ENCODE assay signal across 11 cellular contexts in the genomic region with DNA sequence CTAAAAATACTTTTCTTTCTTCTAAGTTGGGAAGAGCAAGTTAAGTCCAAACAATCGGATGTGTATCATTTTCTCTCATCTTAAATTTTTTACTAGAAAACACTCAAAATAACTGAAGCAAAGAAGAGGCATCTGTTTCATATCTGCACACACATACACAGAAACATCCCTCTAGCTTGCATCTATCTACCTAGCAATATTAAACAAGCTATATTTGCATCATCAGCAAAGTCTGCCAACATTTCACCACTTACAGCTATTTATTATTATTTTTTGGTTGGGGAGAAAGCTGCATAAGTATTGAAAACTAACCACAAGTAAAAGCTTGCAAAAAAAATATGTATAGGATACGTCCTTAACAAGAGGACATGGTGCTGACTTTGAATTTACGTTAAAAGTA. TPM values are rescaled to one million over a fixed set of nuclear protein-coding genes. Genes with fewer than 3 reads are reported as not detected.
A peak's percentile ranks its signal among the peaks of the same experiment; 100 is the strongest.
DNase-seq lines count a peak whose midpoint lies in the region; ATAC-seq and TF ChIP-seq lines count a peak whose summit lies in the region.
"Had no signal": no experiment of that assay in that cellular context is flagged by ENCODE, and none has a peak within 500 bp of the region (broad histone marks: within the 10 kb centered on the region; RNA-seq: fewer than 3 reads in every experiment).

No MANE protein-coding gene starts in this region.

- H3K27me3 Mint-ChIP-seq in natural killer cell treated with Interleukin-12 subunit alpha and Interleukin-12 subunit beta and Interleukin-15 and Interleukin-18, amount 100 ng/mL, for 72 hours = no peaks in the 10 kb centered on the region

- CTCF ChIA-PET in AG04450 (lab: Charles Lee) = interaction anchor here (1.0 to 2.8 kb wide), 6 partner anchors 33 to 72 kb away, joined by 3 to 17 read pairs (median 6); no protein-coding TSS in a partner anchor

- ATAC-seq in natural killer cell treated with Interleukin-12 subunit alpha and Interleukin-12 subunit beta and Interleukin-15 and Interleukin-18, amount 100 ng/mL, for 72 hours = no peak
- ATAC-seq in GM21737 (IDR thresholded peaks at IDR 0.05; ENCODE audit: unreplicated experiment) = no peak

- no peaks in the 10 kb centered on the region for H3K9me2 ChIP-seq in MM.1S (replicated peaks; ENCODE audit: insufficient read depth, low read length)

- H2AFZ ChIP-seq in MM.1S (ENCODE audit: low read length) = no peak overlapping the region

- no peaks in the 10 kb centered on the region for H3K9me3 Mint-ChIP-seq in natural killer cell treated with Interleukin-12 subunit alpha and Interleukin-12 subunit beta and Interleukin-15 and Interleukin-18, amount 100 ng/mL, for 72 hours

- H4K20me1 ChIP-seq in MM.1S (ENCODE audit: insufficient read depth, low read length) = no peaks in the 10 kb centered on the region

- no peaks in the 10 kb centered on the region for H3K36me3 Mint-ChIP-seq in natural killer cell treated with Interleukin-12 subunit alpha and Interleukin-12 subunit beta and Interleukin-15 and Interleukin-18, amount 100 ng/mL, for 72 hours

- H3F3A ChIP-seq in MM.1S (ENCODE audit: insufficient read depth, low read length) = peaks cover 32% of the 10 kb centered on the region

- peak overlapping the region; percentile 83 for H3K4me2 ChIP-seq in MM.1S (ENCODE audit: low read depth, low read length)

- intact Hi-C loops in dorsolateral prefrontal cortex (cut with DNase I) = loop anchor here in 1 of 2 donors (2.0 kb wide), 1 partner anchor 45 kb away; no protein-coding TSS in a partner anchor

- H3K4me1 Mint-ChIP-seq in natural killer cell treated with Interleukin-12 subunit alpha and Interleukin-12 subunit beta and Interleukin-15 and Interleukin-18, amount 100 ng/mL, for 72 hours (ENCODE audit: low read depth in 2 of 2) = peaks cover 24 to 59% of the 10 kb centered on the region in 2 donors

- DNase-seq in AG04450 (ENCODE audit: low read depth, low spot score) (no peak), MM.1S (no peak), dorsolateral prefrontal cortex (no peak), AG20443 (ENCODE audit: low spot score) (no peak), SK-N-DZ (ENCODE audit: low spot score) (no peak)
- no peak for DNase-seq in natural killer cell treated with Interleukin-12 subunit alpha and Interleukin-12 subunit beta and Interleukin-15 and Interleukin-18, amount 100 ng/mL, for 72 hours (ENCODE audit: low spot score)
- no peak for DNase-seq in activated T-cell treated with anti-CD3 and anti-CD28 coated beads, Interleukin-2, amount 50 U/mL, for 1 hour
- DNase-seq: activated CD4-positive, alpha-beta T cell treated with anti-CD3 and anti-CD28 coated beads, Interleukin-2, amount 50 U/mL, for 48 hours; COR-L47; NCI-H748 treated with DMSO at 0.1 percent for 48 hours had no signal

- no peak overlapping the region for H3K27ac ChIP-seq in AG04450 (ENCODE audit: low read depth, low read length)
- peak overlapping the region; percentile 84; the same call in 1 of the 2 replicates for H3K27ac ChIP-seq in MM.1S (ENCODE audit: low read length)
- peak overlapping the region in 38 of 59 donors; percentile 13 to 98 (median 90) for H3K27ac ChIP-seq in dorsolateral prefrontal cortex

- peak overlapping the region; percentile 88 for H3K4me3 ChIP-seq in AG04450 (ENCODE audit: low read depth, low read length)
- H3K4me3 ChIP-seq in MM.1S (ENCODE audit: low read length) = peak overlapping the region; percentile 80
- H3K4me3 ChIP-seq in dorsolateral prefrontal cortex = peak overlapping the region; percentile 20 to 96 (median 81)

- H3K27me3 ChIP-seq in AG04450 (ENCODE audit: control insufficient read depth, insufficient read depth, low read length) (no peaks in the 10 kb centered on the region), MM.1S (replicated peaks; ENCODE audit: insufficient read depth, low read length) (no peaks in the 10 kb centered on the region), dorsolateral prefrontal cortex (peaks cover 0 to 2% (median 0%) of the 10 kb centered on the region in 45 donors)

- H3K27ac Mint-ChIP-seq in natural killer cell treated with Interleukin-12 subunit alpha and Interleukin-12 subunit beta and Interleukin-15 and Interleukin-18, amount 100 ng/mL, for 72 hours = no peak overlapping the region

- TF ChIP-seq CTCF in AG04450 (IDR thresholded peaks at IDR 0.05; ENCODE audit: low read depth, low read length) (no peak), MM.1S (IDR thresholded peaks at IDR 0.05; ENCODE audit: low read length) (no peak), dorsolateral prefrontal cortex (IDR thresholded peaks at IDR 0.05 in 54 of 56, conservative IDR thresholded peaks at IDR 0.05 in 2 of 56; ENCODE audit: low read depth in 1 of 56, partially characterized antibody in 56 of 56) (no peak)

- H3K79me2 ChIP-seq in MM.1S (ENCODE audit: low read length) = peaks cover 57% of the 10 kb centered on the region

- peak overlapping the region; percentile 88 for H3K4me3 Mint-ChIP-seq in natural killer cell treated with Interleukin-12 subunit alpha and Interleukin-12 subunit beta and Interleukin-15 and Interleukin-18, amount 100 ng/mL, for 72 hours

- no peaks in the 10 kb centered on the region for H3K36me3 ChIP-seq in MM.1S (replicated peaks; ENCODE audit: insufficient read depth, low read length)

- H3K9ac ChIP-seq in MM.1S (ENCODE audit: low read length) = peak overlapping the region; percentile 79; the same call in 1 of the 2 replicates

- POLR2A ChIA-PET in AG04450 (lab: Yijun Ruan, JAX) = no interaction called here

- H3K4me1 ChIP-seq in MM.1S (ENCODE audit: low read length) = peaks cover 36% of the 10 kb centered on the region

- no peaks in the 10 kb centered on the region for H3K9me3 ChIP-seq in AG04450 (ENCODE audit: control insufficient read depth, insufficient read depth, low read length)
- H3K9me3 ChIP-seq in MM.1S (replicated peaks; ENCODE audit: insufficient read depth, low read length) = no peaks in the 10 kb centered on the region

RNA-seq across cellular contexts. Expression of a gene that starts 1.9 kb away (rescaled TPM):
- 27.9 and 34.4 TPM in 2 replicates for polyA plus RNA-seq in AG04450 (2011; rRNA removed)
- 38.2 and 42.2 TPM in 2 replicates for polyA minus RNA-seq in AG04450 (2011; rRNA and poly(A)+ RNA removed)
- 100 to 1,000 TPM in 2 of 120 experiments, 10 to 100 TPM in 118; 26.3 to 108 (median 49.7) TPM for total RNA-seq in dorsolateral prefrontal cortex
- total RNA-seq in natural killer cell treated with Interleukin-12 subunit alpha and Interleukin-12 subunit beta and Interleukin-15 and Interleukin-18, amount 100 ng/mL, for 72 hours = 10 to 100 TPM; 16.2 to 21.5 TPM
- polyA plus RNA-seq in SK-N-DZ (2014; cell fraction: cytosol; rRNA removed) = 23.5 and 25.0 TPM in 2 replicates
- 21.9 and 22.7 TPM in 2 replicates for polyA plus RNA-seq in SK-N-DZ (2014; cell fraction: nucleus; rRNA removed)
